Comparison of ENCODE assay signal across 10 cellular contexts in the genomic region with DNA sequence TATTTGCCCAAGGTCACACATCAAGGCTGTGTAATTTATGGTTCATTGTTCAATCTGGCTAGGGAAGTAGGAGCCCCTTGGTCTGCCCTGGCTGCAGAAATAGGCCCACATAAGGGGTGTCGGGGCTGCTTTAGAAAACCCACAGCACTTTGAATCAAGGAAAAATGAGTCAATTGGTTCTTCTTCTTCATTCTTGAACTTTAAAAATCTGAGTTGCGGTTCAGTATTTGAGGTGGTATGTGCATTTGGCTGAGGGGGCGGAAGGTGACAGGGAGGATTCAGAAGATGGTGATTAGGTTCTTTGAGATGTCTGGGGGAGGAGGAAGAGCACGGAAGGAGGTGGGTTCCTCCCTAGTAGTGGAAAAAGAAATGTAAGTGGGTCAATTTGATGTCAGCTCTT.
DNase-seq lines count a peak whose midpoint lies in the region; ATAC-seq and TF ChIP-seq lines count a peak whose summit lies in the region.
"Had no signal": no experiment of that assay in that cellular context is flagged by ENCODE, and none has a peak within 500 bp of the region (broad histone marks: within the 10 kb centered on the region; RNA-seq: fewer than 3 reads in every experiment).

No MANE protein-coding gene starts in this region.

- TF ChIP-seq CTCF in foreskin keratinocyte (conservative IDR thresholded peaks at IDR 0.05), result no peak

- H3K27me3 ChIP-seq in foreskin keratinocyte, result no peaks in the 10 kb centered on the region

- H3K4me3 Mint-ChIP-seq in activated T-cell treated with anti-CD3 and anti-CD28 coated beads, Interleukin-2, amount 50 U/mL, for 4 hours, result no peak overlapping the region
- H3K4me3 Mint-ChIP-seq: neural crest cell had no signal

- H3K4me1 Mint-ChIP-seq in activated T-cell treated with anti-CD3 and anti-CD28 coated beads, Interleukin-2, amount 50 U/mL, for 4 hours (ENCODE audit: low read depth), result peaks cover 22% of the 10 kb centered on the region
- H3K4me1 Mint-ChIP-seq: neural crest cell had no signal

- no peaks in the 10 kb centered on the region for H3K27me3 Mint-ChIP-seq in activated T-cell treated with anti-CD3 and anti-CD28 coated beads, Interleukin-2, amount 50 U/mL, for 4 hours (ENCODE audit: low read depth)

- ATAC-seq in GM18498 (IDR thresholded peaks at IDR 0.05; ENCODE audit: unreplicated experiment) (peak; percentile 37), HG03045 (IDR thresholded peaks at IDR 0.05; ENCODE audit: unreplicated experiment) (peak; percentile 34), HG03457 (IDR thresholded peaks at IDR 0.05; ENCODE audit: unreplicated experiment) (no peak), foreskin keratinocyte (no peak)
- ATAC-seq in activated T-cell treated with anti-CD3 and anti-CD28 coated beads, Interleukin-2, amount 50 U/mL, for 4 hours, result peak; percentile 92 to 94

- no peaks in the 10 kb centered on the region for H3K9me3 Mint-ChIP-seq in activated T-cell treated with anti-CD3 and anti-CD28 coated beads, Interleukin-2, amount 50 U/mL, for 4 hours

- DNase-seq in activated T-cell treated with anti-CD3 and anti-CD28 coated beads, Interleukin-2, amount 50 U/mL, for 4 hours, result peak; percentile 43
- DNase-seq in stimulated activated CD4-positive, alpha-beta T cell treated with anti-CD3 and anti-CD28 coated beads, Interleukin-1b, Interleukin-23, amount 100 ng/mL, for 48 hours, result peak; percentile 74
- no peak for DNase-seq in NK-92 (lab: John Stamatoyannopoulos, UW; ENCODE audit: unreplicated experiment)
- DNase-seq in foreskin keratinocyte, result no peak
- DNase-seq in occipital lobe (lab: John Stamatoyannopoulos, UW), result no peak
- DNase-seq: DMS153 had no signal

- peaks cover 10% of the 10 kb centered on the region for H3K4me1 ChIP-seq in foreskin keratinocyte

- no peaks in the 10 kb centered on the region for H3K36me3 Mint-ChIP-seq in activated T-cell treated with anti-CD3 and anti-CD28 coated beads, Interleukin-2, amount 50 U/mL, for 4 hours (ENCODE audit: insufficient read depth)

- no peak overlapping the region for H3K27ac ChIP-seq in foreskin keratinocyte

Comparison
In these comparisons a context has a peak if more than half of its experiments do, and no peak if none do; other contexts are left out.
1. ATAC-seq: peak in GM18498 (single experiment), HG03045 (single experiment) and activated T-cell treated with anti-CD3 and anti-CD28 coated beads, Interleukin-2, amount 50 U/mL, for 4 hours (2 of 2); none in HG03457 (single experiment) and foreskin keratinocyte (single experiment).
2. DNase-seq: peak in activated T-cell treated with anti-CD3 and anti-CD28 coated beads, Interleukin-2, amount 50 U/mL, for 4 hours (single experiment) and stimulated activated CD4-positive, alpha-beta T cell treated with anti-CD3 and anti-CD28 coated beads, Interleukin-1b, Interleukin-23, amount 100 ng/mL, for 48 hours (single experiment); none in NK-92 (single experiment), foreskin keratinocyte (0 of 2) and occipital lobe (single experiment).